Comparison of ENCODE assay signal across 2 cellular contexts in the genomic region with DNA sequence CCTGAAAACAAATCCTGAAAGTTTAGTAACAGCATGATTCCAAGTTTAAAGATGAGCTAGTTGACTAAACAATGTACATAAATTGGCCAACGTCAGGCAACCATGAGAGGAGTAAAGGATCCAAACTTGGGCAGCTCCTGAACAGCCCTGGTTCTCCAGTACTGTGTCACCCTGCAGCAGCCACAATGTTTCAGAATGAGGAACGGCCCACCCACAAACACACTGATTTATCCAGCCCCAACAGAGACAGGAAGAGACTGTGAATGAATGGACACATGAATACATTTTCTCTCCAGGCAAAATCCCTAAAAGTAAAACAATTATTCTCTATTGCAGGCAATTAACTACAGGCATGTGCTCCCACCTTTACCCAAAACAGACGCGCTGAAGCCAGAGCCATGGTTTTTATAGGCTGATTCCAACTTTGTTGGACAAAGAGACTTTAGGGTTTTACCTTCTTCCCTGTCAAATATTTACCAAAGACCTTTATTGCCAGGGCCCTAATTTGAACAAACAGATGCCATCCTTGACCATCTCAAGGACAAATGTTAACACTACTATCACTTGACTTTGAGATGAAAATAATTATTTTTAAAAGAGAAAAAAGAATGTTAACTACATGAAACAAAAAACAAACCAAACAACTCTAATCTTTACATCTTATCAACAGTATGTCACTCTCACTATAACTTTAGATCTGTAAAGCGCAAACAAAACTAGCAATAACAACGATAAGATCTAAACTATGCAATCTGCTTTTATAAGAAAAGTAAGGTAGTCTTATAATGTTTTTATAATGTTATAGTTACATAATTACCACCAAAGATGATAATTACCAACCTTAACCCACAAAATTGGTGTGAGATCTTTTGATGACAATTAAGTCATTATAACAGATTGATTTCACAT.
TF ChIP-seq lines count a peak whose summit lies in the region.

No MANE protein-coding gene starts in this region.

TF ChIP-seq in SK-N-SH treated with all-trans-retinoic acid at 6 μM for 48 hours, 23 proteins besides CTCF, POLR2A, EP300 and RAD21:
- TF ChIP-seq ZC3H10 (CRISPR knock-in tag; IDR thresholded peaks at IDR 0.05) = no peak
- no peak for TF ChIP-seq ZNF70 (CRISPR knock-in tag; IDR thresholded peaks at IDR 0.05)

TF ChIP-seq in HepG2, 621 proteins besides CTCF, POLR2A, EP300 and RAD21 (continues in another document):
- TF ChIP-seq GZF1 (CRISPR knock-in tag; IDR thresholded peaks at IDR 0.05) (no peak), ZNF264 (CRISPR knock-in tag; IDR thresholded peaks at IDR 0.05) (0 out of 2 replicates have a peak, but pooled peaks have one; percentile 9), SRY (CRISPR knock-in tag; IDR thresholded peaks at IDR 0.05) (no peak), FOXA3 (CRISPR knock-in tag; IDR thresholded peaks at IDR 0.05) (peak; percentile 45; the same call in 1 of the 2 replicates), ZNF746 (CRISPR knock-in tag; IDR thresholded peaks at IDR 0.05) (no peak), NR2F6 (IDR thresholded peaks at IDR 0.05) (0 out of 2 replicates have a peak, but pooled peaks have one; percentile 21), NR2F6 (CRISPR knock-in tag; IDR thresholded peaks at IDR 0.05) (no peak), NFE2L2 (IDR thresholded peaks at IDR 0.05; ENCODE audit: low read length) (no peak), ZSCAN22 (CRISPR knock-in tag; IDR thresholded peaks at IDR 0.05) (no peak), LCORL (IDR thresholded peaks at IDR 0.05) (peak; percentile 39; the same call in 1 of the 2 replicates), LCORL (CRISPR knock-in tag; IDR thresholded peaks at IDR 0.05) (no peak), ZSCAN21 (CRISPR knock-in tag; IDR thresholded peaks at IDR 0.05; ENCODE audit: borderline replicate concordance) (no peak), BCL6 (CRISPR knock-in tag; IDR thresholded peaks at IDR 0.05) (peak; percentile 49; the same call in 1 of the 2 replicates), HDAC2 (CRISPR knock-in tag; IDR thresholded peaks at IDR 0.05) (0 out of 2 replicates have a peak, but pooled peaks have one; percentile 38), ZNF766 (CRISPR knock-in tag; IDR thresholded peaks at IDR 0.05; ENCODE audit: borderline replicate concordance) (no peak), NONO (IDR thresholded peaks at IDR 0.05) (no peak), NONO (CRISPR knock-in tag; conservative IDR thresholded peaks at IDR 0.05) (0 out of 2 replicates have a peak, but pooled peaks have one; percentile 28), TBX3 (IDR thresholded peaks at IDR 0.05; ENCODE audit: borderline replicate concordance) (no peak), ZNF724P (CRISPR knock-in tag; IDR thresholded peaks at IDR 0.05; ENCODE audit: borderline replicate concordance) (no peak), FOXJ3 (CRISPR knock-in tag; IDR thresholded peaks at IDR 0.05; ENCODE audit: borderline replicate concordance) (peak; percentile 53; the same call in 1 of the 2 replicates), RCOR2 (CRISPR knock-in tag; IDR thresholded peaks at IDR 0.05) (peak; percentile 64), SOX6 (IDR thresholded peaks at IDR 0.05) (no peak), SOX6 (CRISPR knock-in tag; IDR thresholded peaks at IDR 0.05) (peak; percentile 73), ZNF563 (CRISPR knock-in tag; IDR thresholded peaks at IDR 0.05) (no peak), ZNF83 (CRISPR knock-in tag; IDR thresholded peaks at IDR 0.05; ENCODE audit: borderline replicate concordance) (no peak)
- TF ChIP-seq, protein P1, sequence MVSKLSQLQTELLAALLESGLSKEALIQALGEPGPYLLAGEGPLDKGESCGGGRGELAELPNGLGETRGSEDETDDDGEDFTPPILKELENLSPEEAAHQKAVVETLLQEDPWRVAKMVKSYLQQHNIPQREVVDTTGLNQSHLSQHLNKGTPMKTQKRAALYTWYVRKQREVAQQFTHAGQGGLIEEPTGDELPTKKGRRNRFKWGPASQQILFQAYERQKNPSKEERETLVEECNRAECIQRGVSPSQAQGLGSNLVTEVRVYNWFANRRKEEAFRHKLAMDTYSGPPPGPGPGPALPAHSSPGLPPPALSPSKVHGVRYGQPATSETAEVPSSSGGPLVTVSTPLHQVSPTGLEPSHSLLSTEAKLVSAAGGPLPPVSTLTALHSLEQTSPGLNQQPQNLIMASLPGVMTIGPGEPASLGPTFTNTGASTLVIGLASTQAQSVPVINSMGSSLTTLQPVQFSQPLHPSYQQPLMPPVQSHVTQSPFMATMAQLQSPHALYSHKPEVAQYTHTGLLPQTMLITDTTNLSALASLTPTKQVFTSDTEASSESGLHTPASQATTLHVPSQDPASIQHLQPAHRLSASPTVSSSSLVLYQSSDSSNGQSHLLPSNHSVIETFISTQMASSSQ (IDR thresholded peaks at IDR 0.05; ENCODE audit: low read depth) = peak; percentile 50
- TF ChIP-seq, protein P1 (CRISPR knock-in tag; IDR thresholded peaks at IDR 0.05; ENCODE audit: borderline replicate concordance) = peak; percentile 73; the same call in 1 of the 2 replicates
- TF ChIP-seq, protein P2, sequence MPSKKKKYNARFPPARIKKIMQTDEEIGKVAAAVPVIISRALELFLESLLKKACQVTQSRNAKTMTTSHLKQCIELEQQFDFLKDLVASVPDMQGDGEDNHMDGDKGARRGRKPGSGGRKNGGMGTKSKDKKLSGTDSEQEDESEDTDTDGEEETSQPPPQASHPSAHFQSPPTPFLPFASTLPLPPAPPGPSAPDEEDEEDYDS (CRISPR knock-in tag; IDR thresholded peaks at IDR 0.05) = 0 out of 2 replicates have a peak, but pooled peaks have one; percentile 29
- TF ChIP-seq, protein P3, sequence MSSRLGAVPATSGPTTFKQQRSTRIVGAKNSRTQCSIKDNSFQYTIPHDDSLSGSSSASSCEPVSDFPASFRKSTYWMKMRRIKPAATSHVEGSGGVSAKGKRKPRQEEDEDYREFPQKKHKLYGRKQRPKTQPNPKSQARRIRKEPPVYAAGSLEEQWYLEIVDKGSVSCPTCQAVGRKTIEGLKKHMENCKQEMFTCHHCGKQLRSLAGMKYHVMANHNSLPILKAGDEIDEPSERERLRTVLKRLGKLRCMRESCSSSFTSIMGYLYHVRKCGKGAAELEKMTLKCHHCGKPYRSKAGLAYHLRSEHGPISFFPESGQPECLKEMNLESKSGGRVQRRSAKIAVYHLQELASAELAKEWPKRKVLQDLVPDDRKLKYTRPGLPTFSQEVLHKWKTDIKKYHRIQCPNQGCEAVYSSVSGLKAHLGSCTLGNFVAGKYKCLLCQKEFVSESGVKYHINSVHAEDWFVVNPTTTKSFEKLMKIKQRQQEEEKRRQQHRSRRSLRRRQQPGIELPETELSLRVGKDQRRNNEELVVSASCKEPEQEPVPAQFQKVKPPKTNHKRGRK (CRISPR knock-in tag; IDR thresholded peaks at IDR 0.05) = no peak
- TF ChIP-seq, protein P4, sequence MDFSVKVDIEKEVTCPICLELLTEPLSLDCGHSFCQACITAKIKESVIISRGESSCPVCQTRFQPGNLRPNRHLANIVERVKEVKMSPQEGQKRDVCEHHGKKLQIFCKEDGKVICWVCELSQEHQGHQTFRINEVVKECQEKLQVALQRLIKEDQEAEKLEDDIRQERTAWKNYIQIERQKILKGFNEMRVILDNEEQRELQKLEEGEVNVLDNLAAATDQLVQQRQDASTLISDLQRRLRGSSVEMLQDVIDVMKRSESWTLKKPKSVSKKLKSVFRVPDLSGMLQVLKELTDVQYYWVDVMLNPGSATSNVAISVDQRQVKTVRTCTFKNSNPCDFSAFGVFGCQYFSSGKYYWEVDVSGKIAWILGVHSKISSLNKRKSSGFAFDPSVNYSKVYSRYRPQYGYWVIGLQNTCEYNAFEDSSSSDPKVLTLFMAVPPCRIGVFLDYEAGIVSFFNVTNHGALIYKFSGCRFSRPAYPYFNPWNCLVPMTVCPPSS (IDR thresholded peaks at IDR 0.05) = no peak
- TF ChIP-seq, protein P5, sequence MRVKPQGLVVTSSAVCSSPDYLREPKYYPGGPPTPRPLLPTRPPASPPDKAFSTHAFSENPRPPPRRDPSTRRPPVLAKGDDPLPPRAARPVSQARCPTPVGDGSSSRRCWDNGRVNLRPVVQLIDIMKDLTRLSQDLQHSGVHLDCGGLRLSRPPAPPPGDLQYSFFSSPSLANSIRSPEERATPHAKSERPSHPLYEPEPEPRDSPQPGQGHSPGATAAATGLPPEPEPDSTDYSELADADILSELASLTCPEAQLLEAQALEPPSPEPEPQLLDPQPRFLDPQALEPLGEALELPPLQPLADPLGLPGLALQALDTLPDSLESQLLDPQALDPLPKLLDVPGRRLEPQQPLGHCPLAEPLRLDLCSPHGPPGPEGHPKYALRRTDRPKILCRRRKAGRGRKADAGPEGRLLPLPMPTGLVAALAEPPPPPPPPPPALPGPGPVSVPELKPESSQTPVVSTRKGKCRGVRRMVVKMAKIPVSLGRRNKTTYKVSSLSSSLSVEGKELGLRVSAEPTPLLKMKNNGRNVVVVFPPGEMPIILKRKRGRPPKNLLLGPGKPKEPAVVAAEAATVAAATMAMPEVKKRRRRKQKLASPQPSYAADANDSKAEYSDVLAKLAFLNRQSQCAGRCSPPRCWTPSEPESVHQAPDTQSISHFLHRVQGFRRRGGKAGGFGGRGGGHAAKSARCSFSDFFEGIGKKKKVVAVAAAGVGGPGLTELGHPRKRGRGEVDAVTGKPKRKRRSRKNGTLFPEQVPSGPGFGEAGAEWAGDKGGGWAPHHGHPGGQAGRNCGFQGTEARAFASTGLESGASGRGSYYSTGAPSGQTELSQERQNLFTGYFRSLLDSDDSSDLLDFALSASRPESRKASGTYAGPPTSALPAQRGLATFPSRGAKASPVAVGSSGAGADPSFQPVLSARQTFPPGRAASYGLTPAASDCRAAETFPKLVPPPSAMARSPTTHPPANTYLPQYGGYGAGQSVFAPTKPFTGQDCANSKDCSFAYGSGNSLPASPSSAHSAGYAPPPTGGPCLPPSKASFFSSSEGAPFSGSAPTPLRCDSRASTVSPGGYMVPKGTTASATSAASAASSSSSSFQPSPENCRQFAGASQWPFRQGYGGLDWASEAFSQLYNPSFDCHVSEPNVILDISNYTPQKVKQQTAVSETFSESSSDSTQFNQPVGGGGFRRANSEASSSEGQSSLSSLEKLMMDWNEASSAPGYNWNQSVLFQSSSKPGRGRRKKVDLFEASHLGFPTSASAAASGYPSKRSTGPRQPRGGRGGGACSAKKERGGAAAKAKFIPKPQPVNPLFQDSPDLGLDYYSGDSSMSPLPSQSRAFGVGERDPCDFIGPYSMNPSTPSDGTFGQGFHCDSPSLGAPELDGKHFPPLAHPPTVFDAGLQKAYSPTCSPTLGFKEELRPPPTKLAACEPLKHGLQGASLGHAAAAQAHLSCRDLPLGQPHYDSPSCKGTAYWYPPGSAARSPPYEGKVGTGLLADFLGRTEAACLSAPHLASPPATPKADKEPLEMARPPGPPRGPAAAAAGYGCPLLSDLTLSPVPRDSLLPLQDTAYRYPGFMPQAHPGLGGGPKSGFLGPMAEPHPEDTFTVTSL (CRISPR knock-in tag; IDR thresholded peaks at IDR 0.05; ENCODE audit: borderline replicate concordance) = peak; percentile 50; the same call in 1 of the 2 replicates
- TF ChIP-seq, protein P6, sequence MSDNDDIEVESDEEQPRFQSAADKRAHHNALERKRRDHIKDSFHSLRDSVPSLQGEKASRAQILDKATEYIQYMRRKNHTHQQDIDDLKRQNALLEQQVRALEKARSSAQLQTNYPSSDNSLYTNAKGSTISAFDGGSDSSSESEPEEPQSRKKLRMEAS (IDR thresholded peaks at IDR 0.05) = 0 out of 2 replicates have a peak, but pooled peaks have one; percentile 13
- TF ChIP-seq, protein P7, sequence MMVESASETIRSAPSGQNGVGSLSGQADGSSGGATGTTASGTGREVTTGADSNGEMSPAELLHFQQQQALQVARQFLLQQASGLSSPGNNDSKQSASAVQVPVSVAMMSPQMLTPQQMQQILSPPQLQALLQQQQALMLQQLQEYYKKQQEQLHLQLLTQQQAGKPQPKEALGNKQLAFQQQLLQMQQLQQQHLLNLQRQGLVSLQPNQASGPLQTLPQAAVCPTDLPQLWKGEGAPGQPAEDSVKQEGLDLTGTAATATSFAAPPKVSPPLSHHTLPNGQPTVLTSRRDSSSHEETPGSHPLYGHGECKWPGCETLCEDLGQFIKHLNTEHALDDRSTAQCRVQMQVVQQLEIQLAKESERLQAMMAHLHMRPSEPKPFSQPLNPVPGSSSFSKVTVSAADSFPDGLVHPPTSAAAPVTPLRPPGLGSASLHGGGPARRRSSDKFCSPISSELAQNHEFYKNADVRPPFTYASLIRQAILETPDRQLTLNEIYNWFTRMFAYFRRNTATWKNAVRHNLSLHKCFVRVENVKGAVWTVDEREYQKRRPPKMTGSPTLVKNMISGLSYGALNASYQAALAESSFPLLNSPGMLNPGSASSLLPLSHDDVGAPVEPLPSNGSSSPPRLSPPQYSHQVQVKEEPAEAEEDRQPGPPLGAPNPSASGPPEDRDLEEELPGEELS (CRISPR knock-in tag; IDR thresholded peaks at IDR 0.05) = peak; percentile 69
- TF ChIP-seq, protein P8, sequence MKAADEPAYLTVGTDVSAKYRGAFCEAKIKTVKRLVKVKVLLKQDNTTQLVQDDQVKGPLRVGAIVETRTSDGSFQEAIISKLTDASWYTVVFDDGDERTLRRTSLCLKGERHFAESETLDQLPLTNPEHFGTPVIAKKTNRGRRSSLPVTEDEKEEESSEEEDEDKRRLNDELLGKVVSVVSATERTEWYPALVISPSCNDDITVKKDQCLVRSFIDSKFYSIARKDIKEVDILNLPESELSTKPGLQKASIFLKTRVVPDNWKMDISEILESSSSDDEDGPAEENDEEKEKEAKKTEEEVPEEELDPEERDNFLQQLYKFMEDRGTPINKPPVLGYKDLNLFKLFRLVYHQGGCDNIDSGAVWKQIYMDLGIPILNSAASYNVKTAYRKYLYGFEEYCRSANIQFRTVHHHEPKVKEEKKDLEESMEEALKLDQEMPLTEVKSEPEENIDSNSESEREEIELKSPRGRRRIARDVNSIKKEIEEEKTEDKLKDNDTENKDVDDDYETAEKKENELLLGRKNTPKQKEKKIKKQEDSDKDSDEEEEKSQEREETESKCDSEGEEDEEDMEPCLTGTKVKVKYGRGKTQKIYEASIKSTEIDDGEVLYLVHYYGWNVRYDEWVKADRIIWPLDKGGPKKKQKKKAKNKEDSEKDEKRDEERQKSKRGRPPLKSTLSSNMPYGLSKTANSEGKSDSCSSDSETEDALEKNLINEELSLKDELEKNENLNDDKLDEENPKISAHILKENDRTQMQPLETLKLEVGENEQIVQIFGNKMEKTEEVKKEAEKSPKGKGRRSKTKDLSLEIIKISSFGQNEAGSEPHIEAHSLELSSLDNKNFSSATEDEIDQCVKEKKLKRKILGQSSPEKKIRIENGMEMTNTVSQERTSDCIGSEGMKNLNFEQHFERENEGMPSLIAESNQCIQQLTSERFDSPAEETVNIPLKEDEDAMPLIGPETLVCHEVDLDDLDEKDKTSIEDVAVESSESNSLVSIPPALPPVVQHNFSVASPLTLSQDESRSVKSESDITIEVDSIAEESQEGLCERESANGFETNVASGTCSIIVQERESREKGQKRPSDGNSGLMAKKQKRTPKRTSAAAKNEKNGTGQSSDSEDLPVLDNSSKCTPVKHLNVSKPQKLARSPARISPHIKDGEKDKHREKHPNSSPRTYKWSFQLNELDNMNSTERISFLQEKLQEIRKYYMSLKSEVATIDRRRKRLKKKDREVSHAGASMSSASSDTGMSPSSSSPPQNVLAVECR (CRISPR knock-in tag; IDR thresholded peaks at IDR 0.05; ENCODE audit: borderline replicate concordance) = no peak
